16 cellular contexts compared by ENCODE assay signal in genomic region chr1:203968728-203969127, GRCh38.
DNase-seq lines count a peak whose midpoint lies in the region; ATAC-seq and TF ChIP-seq lines count a peak whose summit lies in the region.
"Had no signal": no experiment of that assay in that cellular context is flagged by ENCODE, and none has a peak within 500 bp of the region (broad histone marks: within the 10 kb centered on the region; RNA-seq: fewer than 3 reads in every experiment).

No MANE protein-coding gene starts in this region.

- 0 to 3% methylated on average over 2 of the region's 2 CpGs for WGBS in GM23248 (ENCODE audit: low coverage in 1 of 2, low lambda C conversion rate in 2 of 2, missing lambda C conversion rate in 2 of 2), 2 experiments

- H3K4me3 ChIP-seq in GM23248 = no peak overlapping the region
- H3K4me3 ChIP-seq in cardiac fibroblast (replicated peaks in 1 of 2; ENCODE audit: low read depth in 2 of 2, low read length in 2 of 2) = no peak overlapping the region
- H3K4me3 ChIP-seq: A549, K562, PC-9, SK-N-MC had no signal

- no peaks in the 10 kb centered on the region for H3K36me3 ChIP-seq in GM23248 (ENCODE audit: low read depth)

- no peaks in the 10 kb centered on the region for H3K9me2 ChIP-seq in GM23248 (ENCODE audit: insufficient read depth)

- H3K9ac ChIP-seq in GM23248 = no peak overlapping the region

- H4K20me1 ChIP-seq in GM23248 (ENCODE audit: insufficient read depth) = no peaks in the 10 kb centered on the region

- no peak for TF ChIP-seq CTCF in cardiac fibroblast (IDR thresholded peaks at IDR 0.05; ENCODE audit: low read depth, low read length)
- no peak for TF ChIP-seq CTCF in GM13977 (IDR thresholded peaks at IDR 0.05; ENCODE audit: extremely low read depth, insufficient read depth, missing control alignments)

- peak; percentile 27 for DNase-seq in NOMO-1 treated with DMSO at 0.1 percent for 48 hours (lab: John Stamatoyannopoulos, UW; ENCODE audit: unreplicated experiment)
- DNase-seq in NOMO-1 treated with dmso at 0.1 percent for 144 hours (lab: John Stamatoyannopoulos, UW; ENCODE audit: unreplicated experiment) = no peak
- peak; percentile 23 for DNase-seq in GM23248
- peak; percentile 49 to 67 for DNase-seq in cardiac fibroblast (ENCODE audit: low read depth in 2 of 2)
- no peak for DNase-seq in sciatic nerve (ENCODE audit: low spot score)
- no peak for DNase-seq in iPS-NIHi11 (ENCODE audit: low spot score)
- no peak for DNase-seq in GM13977 (ENCODE audit: low spot score)
- DNase-seq: AML-193, GF-D8, NCI-H1048, NCI-H1694 treated with DMSO at 0.1 percent for 48 hours, NCI-H526 treated with DMSO at 0.1 percent for 48 hours, PC-9 had no signal

- no peak overlapping the region for H2AFZ ChIP-seq in GM23248
- H2AFZ ChIP-seq: PC-9 had no signal

- intact Hi-C loops in sciatic nerve (cut with DNase I) = no loop called here

- no peaks in the 10 kb centered on the region for H3K9me3 ChIP-seq in GM23248 (ENCODE audit: low read depth)

- no peak overlapping the region for H3K4me2 ChIP-seq in GM23248 (ENCODE audit: unreplicated experiment)
- H3K4me2 ChIP-seq: A549, PC-9 had no signal

- no peaks in the 10 kb centered on the region for H3K27me3 ChIP-seq in GM23248 (replicated peaks; ENCODE audit: insufficient read depth)

- in situ Hi-C loops in GM23248 (cut with MboI) = no loop called here
- in situ Hi-C loops in GM13977 (cut with MboI; ENCODE audit: low pct_unique_long_range_greater_than_20kb, low sequenced_read_pairs, unreplicated experiment) = no loop called here

- no peaks in the 10 kb centered on the region for H3K79me2 ChIP-seq in GM23248 (ENCODE audit: insufficient read depth)

- H3F3A ChIP-seq in GM23248 (ENCODE audit: insufficient read depth) = no peaks in the 10 kb centered on the region

- peak; percentile 52 for ATAC-seq in sciatic nerve
- ATAC-seq: A549, K562 had no signal

- H3K4me1 ChIP-seq in GM23248 (ENCODE audit: insufficient read depth) = no peaks in the 10 kb centered on the region
- H3K4me1 ChIP-seq: A549 had no signal

- no peak overlapping the region for H3K27ac ChIP-seq in GM23248
- H3K27ac ChIP-seq: A549, PC-9, SK-N-MC had no signal

Comparison
In these comparisons a context has a peak if more than half of its experiments do, and no peak if none do; other contexts are left out.
1. DNase-seq: peak in NOMO-1 treated with DMSO at 0.1 percent for 48 hours (single experiment), GM23248 (single experiment) and cardiac fibroblast (2 of 2); none in NOMO-1 treated with dmso at 0.1 percent for 144 hours (single experiment), sciatic nerve (single experiment), iPS-NIHi11 (single experiment) and GM13977 (single experiment).